Comparison of ENCODE assay signal across 14 cellular contexts in the genomic region with DNA sequence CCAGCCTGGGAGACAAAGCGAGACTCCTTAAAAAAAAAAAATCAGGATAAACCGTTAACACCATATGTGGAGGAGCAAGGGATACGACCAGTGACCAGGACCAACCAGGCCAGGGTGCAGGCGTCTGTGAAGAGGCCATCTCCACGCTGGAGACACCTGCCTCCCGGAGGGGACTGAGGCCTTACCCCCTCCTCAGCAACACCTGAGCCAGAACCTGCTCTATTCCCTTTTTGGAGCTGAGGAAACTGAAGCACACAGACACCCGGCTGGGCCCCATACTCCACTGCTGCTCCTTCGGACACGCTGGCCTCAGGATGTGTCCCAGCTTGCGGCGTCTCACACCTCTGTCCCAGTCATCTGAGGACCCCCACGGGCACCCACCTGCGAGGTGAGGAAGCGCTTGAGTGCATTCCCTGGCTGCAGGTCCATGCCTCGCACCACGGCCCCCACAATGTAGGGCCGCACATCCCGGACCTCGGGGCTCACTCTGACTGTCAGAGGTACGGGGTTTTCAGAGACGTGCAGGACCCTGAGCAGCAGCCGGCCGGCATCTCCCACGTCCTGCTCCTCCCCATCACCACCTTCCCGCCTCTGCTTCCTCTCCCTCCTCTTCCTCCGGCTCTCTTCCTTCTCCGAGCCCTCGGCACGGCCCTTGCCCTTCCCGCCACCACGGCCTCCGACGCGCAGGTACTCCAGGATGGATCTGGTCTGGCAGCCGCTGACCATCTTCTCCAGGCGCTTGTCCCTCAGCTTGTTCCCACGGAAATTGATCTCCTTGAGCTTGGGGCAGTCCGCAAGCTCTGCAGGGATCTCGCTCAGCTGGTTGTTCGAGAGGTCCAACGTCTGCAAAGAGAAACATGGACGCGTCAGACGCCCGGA. TPM values are rescaled to one million over a fixed set of nuclear protein-coding genes. Genes with fewer than 3 reads are reported as not detected.
"Had no signal": no experiment of that assay in that cellular context is flagged by ENCODE, and none has a peak within 500 bp of the region (broad histone marks: within the 10 kb centered on the region; RNA-seq: fewer than 3 reads in every experiment).

No MANE protein-coding gene starts in this region.

- H3K9me3 Mint-ChIP-seq: activated naive CD4-positive, alpha-beta T cell treated with anti-CD3 and anti-CD28 coated beads, Interleukin-2, amount 50 U/mL, for 24 hours; mesothelial cell of epicardium; T-cell had no signal

- H3K27ac ChIP-seq: esophagus squamous epithelium, lower lobe of right lung, upper lobe of left lung had no signal

- ATAC-seq: left cardiac atrium, lower lobe of right lung, right cardiac atrium had no signal

- H3K4me3 Mint-ChIP-seq: activated naive CD4-positive, alpha-beta T cell treated with anti-CD3 and anti-CD28 coated beads, Interleukin-2, amount 50 U/mL, for 24 hours; mesothelial cell of epicardium had no signal

- H3K9me3 ChIP-seq: esophagus squamous epithelium, lower lobe of right lung, upper lobe of left lung had no signal

- H3K27me3 Mint-ChIP-seq: activated naive CD4-positive, alpha-beta T cell treated with anti-CD3 and anti-CD28 coated beads, Interleukin-2, amount 50 U/mL, for 24 hours; progenitor cell of endocrine pancreas; T-cell had no signal

- H3K27ac Mint-ChIP-seq: activated naive CD4-positive, alpha-beta T cell treated with anti-CD3 and anti-CD28 coated beads, Interleukin-2, amount 50 U/mL, for 24 hours; mesothelial cell of epicardium; progenitor cell of endocrine pancreas had no signal

- H3K4me1 Mint-ChIP-seq: mesothelial cell of epicardium had no signal

- DNase-seq: anterior cingulate cortex, esophagus squamous epithelium, foreskin fibroblast, left cardiac atrium, lower lobe of right lung had no signal

- H3K27me3 ChIP-seq: esophagus squamous epithelium, upper lobe of left lung had no signal

RNA-seq across cellular contexts. Expression of gene SMIM1, which starts 14.2 kb away (rescaled TPM):
- total RNA-seq: temporal lobe had no signal

RNA-seq across cellular contexts. Expression of gene CCDC27, which starts 34.5 kb away (rescaled TPM):
- total RNA-seq: chondrocyte, esophagus squamous epithelium, left cardiac atrium, lower lobe of right lung, mesothelial cell of epicardium, progenitor cell of endocrine pancreas, smooth muscle cell, T-cell, temporal lobe, upper lobe of left lung had no signal
